In the genomic region with DNA sequence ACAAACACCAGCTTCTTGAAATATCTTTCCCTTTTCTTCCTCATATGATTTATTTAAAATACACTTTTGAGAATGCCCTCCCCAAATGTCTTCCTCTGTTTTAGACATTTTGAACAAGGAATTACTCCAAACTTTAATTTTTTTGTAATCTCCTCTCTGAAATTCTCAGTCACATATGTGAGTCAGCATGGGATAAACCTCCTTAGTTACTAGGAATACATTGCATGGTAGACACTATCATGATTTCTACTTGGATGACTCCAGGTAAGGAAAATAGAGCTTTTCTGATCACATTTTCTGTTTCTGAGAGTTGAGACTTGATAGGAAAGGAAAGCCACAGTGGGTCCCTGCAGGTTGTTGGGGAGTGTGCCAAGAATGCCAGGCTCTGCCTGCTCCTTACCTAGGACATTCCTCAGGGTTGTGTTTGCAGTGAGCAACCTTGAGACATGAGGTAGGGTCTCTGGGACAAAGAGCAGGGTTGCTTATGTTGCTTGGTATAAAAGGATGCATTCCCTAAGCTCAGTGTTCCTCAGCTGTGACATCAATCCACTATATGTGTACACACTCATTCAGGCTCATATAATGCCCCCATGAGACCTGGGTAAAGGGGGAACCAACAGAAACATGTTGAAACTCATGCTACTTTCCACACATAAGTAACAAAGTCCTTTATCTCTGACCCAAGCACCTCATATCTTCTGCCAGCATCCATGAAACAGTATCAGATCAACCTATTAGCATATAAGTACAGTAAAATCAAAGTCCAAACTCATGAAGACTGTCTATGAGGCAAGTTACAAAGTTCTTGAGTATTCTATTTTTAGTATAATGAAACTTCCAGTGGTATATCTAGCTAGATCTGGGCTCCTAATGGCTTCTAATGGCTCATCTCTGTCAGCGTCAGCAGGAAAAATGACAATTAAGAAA, we compare ENCODE assay signal across 16 cellular contexts.
DNase-seq lines count a peak whose midpoint lies in the region; ATAC-seq and TF ChIP-seq lines count a peak whose summit lies in the region.
"Had no signal": no experiment of that assay in that cellular context is flagged by ENCODE, and none has a peak within 500 bp of the region (broad histone marks: within the 10 kb centered on the region; RNA-seq: fewer than 3 reads in every experiment).

No MANE protein-coding gene starts in this region.

- peak; percentile 35 for DNase-seq in HCEC 1CT
- peak; percentile 35 for DNase-seq in fibroblast of peridontal ligament (ENCODE audit: extremely low read depth)
- peak; percentile 41 for DNase-seq in renal cortical epithelial cell (ENCODE audit: low read depth)
- no peak for DNase-seq in HuH-7.5 (ENCODE audit: low spot score)
- no peak for DNase-seq in 8988T
- DNase-seq: activated CD4-positive, alpha-beta T cell treated with anti-CD3 and anti-CD28 coated beads, Interleukin-2, amount 10 ng/mL, durations not matched to agents 7 days and 5 days; activated gamma-delta T cell treated with Interleukin-2 at 50 U/mL for 16 hours; colonic mucosa; DMS 273 treated with DMSO at 0.1 percent for 48 hours; naive thymus-derived CD8-positive, alpha-beta T cell; NCI-H187 treated with DMSO at 0.1 percent for 48 hours; NCI-H446 treated with DMSO at 0.1 percent for 48 hours; stimulated activated CD8-positive, alpha-beta memory T cell treated with anti-CD3 and anti-CD28 coated beads, Interleukin-4, amount 100 ng/mL, for 48 hours had no signal

- ATAC-seq in SK-N-SH treated with all-trans-retinoic acid at 6 μM for 48 hours (peak; percentile 44; the same call in 2 of the 3 replicates), GM19397 (IDR thresholded peaks at IDR 0.05; ENCODE audit: unreplicated experiment) (no peak), GM21515 (IDR thresholded peaks at IDR 0.05; ENCODE audit: unreplicated experiment) (no peak)
- ATAC-seq: naive thymus-derived CD8-positive, alpha-beta T cell had no signal

TF ChIP-seq in SK-N-SH treated with all-trans-retinoic acid at 6 μM for 48 hours, 23 proteins besides CTCF, POLR2A, EP300 and RAD21:
- no peak for TF ChIP-seq ZNF565 (CRISPR knock-in tag; conservative IDR thresholded peaks at IDR 0.05; ENCODE audit: low read depth)
- TF ChIP-seq ZNF8 (CRISPR knock-in tag; IDR thresholded peaks at IDR 0.05): no peak
- TF ChIP-seq TCF4 (CRISPR knock-in tag; IDR thresholded peaks at IDR 0.05; ENCODE audit: borderline replicate concordance): no peak
- TF ChIP-seq, protein P1, sequence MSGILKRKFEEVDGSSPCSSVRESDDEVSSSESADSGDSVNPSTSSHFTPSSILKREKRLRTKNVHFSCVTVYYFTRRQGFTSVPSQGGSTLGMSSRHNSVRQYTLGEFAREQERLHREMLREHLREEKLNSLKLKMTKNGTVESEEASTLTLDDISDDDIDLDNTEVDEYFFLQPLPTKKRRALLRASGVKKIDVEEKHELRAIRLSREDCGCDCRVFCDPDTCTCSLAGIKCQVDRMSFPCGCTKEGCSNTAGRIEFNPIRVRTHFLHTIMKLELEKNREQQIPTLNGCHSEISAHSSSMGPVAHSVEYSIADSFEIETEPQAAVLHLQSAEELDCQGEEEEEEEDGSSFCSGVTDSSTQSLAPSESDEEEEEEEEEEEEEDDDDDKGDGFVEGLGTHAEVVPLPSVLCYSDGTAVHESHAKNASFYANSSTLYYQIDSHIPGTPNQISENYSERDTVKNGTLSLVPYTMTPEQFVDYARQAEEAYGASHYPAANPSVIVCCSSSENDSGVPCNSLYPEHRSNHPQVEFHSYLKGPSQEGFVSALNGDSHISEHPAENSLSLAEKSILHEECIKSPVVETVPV (CRISPR knock-in tag; IDR thresholded peaks at IDR 0.05): no peak
- TF ChIP-seq, protein P2, sequence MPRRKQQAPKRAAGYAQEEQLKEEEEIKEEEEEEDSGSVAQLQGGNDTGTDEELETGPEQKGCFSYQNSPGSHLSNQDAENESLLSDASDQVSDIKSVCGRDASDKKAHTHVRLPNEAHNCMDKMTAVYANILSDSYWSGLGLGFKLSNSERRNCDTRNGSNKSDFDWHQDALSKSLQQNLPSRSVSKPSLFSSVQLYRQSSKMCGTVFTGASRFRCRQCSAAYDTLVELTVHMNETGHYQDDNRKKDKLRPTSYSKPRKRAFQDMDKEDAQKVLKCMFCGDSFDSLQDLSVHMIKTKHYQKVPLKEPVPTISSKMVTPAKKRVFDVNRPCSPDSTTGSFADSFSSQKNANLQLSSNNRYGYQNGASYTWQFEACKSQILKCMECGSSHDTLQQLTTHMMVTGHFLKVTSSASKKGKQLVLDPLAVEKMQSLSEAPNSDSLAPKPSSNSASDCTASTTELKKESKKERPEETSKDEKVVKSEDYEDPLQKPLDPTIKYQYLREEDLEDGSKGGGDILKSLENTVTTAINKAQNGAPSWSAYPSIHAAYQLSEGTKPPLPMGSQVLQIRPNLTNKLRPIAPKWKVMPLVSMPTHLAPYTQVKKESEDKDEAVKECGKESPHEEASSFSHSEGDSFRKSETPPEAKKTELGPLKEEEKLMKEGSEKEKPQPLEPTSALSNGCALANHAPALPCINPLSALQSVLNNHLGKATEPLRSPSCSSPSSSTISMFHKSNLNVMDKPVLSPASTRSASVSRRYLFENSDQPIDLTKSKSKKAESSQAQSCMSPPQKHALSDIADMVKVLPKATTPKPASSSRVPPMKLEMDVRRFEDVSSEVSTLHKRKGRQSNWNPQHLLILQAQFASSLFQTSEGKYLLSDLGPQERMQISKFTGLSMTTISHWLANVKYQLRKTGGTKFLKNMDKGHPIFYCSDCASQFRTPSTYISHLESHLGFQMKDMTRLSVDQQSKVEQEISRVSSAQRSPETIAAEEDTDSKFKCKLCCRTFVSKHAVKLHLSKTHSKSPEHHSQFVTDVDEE (CRISPR knock-in tag; IDR thresholded peaks at IDR 0.05): no peak
- no peak for TF ChIP-seq TOX (CRISPR knock-in tag; IDR thresholded peaks at IDR 0.05; ENCODE audit: borderline replicate concordance)
- no peak for TF ChIP-seq SNAI2 (CRISPR knock-in tag; IDR thresholded peaks at IDR 0.05)
- no peak for TF ChIP-seq ZC3H10 (CRISPR knock-in tag; IDR thresholded peaks at IDR 0.05)
- TF ChIP-seq CSDC2 (CRISPR knock-in tag; IDR thresholded peaks at IDR 0.05): no peak
- no peak for TF ChIP-seq GLIS3 (CRISPR knock-in tag; IDR thresholded peaks at IDR 0.05)
- no peak for TF ChIP-seq PPARA (CRISPR knock-in tag; IDR thresholded peaks at IDR 0.05; ENCODE audit: borderline replicate concordance)

Comparison
In these comparisons a context has a peak if more than half of its experiments do, and no peak if none do; other contexts are left out.
1. DNase-seq: peak in HCEC 1CT (single experiment), fibroblast of peridontal ligament (single experiment) and renal cortical epithelial cell (single experiment); none in HuH-7.5 (single experiment) and 8988T (single experiment).